In the genomic region with DNA sequence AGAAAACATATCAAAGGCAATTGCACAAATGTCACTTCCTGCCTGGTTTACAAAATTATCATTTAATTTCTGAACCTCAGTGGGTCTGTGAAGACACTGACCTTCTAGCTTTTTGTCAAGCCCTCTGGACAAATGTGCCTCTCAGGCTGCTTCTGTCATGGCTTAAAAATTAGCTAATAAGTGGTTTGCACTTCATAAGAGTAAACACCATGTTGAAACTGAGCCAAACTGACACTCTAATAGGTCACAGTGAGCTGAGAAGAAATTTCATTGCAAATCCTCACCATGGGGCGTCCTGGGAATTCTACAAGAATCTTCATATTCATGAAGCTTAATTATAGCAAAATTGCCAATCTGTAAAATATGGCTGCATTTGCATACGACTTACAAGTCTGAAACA, we compare ENCODE assay signal across 27 cellular contexts.
DNase-seq lines count a peak whose midpoint lies in the region; ATAC-seq and TF ChIP-seq lines count a peak whose summit lies in the region.
"Had no signal": no experiment of that assay in that cellular context is flagged by ENCODE, and none has a peak within 500 bp of the region (broad histone marks: within the 10 kb centered on the region; RNA-seq: fewer than 3 reads in every experiment).

No MANE protein-coding gene starts in this region.

- ATAC-seq in left lung (peak; percentile 89), GM18907 (IDR thresholded peaks at IDR 0.05; ENCODE audit: unreplicated experiment) (no peak), gastroesophageal sphincter (no peak), HG02759 (IDR thresholded peaks at IDR 0.05; ENCODE audit: unreplicated experiment) (no peak)
- ATAC-seq: activated naive CD4-positive, alpha-beta T cell treated with anti-CD3 and anti-CD28 coated beads, Interleukin-2, amount 50 U/mL, for 72 hours; activated T-helper 17 cell treated with anti-CD3 and anti-CD28 coated beads, Interleukin-2, amount 50 U/mL, for 72 hours; gastrocnemius medialis; Panc1; sciatic nerve; stimulated activated naive CD8-positive, alpha-beta T cell treated with anti-CD3 and anti-CD28 coated beads, Interleukin-15, amount 100 ng/mL, for 72 hours had no signal

- no peak for TF ChIP-seq EP300 in gastroesophageal sphincter (IDR thresholded peaks at IDR 0.05)

- no peak overlapping the region for H3K27ac ChIP-seq in left lung
- no peak overlapping the region for H3K27ac ChIP-seq in gastroesophageal sphincter
- H3K27ac ChIP-seq: gastrocnemius medialis, thyroid gland had no signal

- H3K4me1 ChIP-seq in left lung (no peaks in the 10 kb centered on the region), gastroesophageal sphincter (no peaks in the 10 kb centered on the region)
- H3K4me1 ChIP-seq: gastrocnemius medialis, thyroid gland had no signal

- H3K27me3 ChIP-seq in left lung (no peaks in the 10 kb centered on the region), gastroesophageal sphincter (peaks cover 4% of the 10 kb centered on the region)
- H3K27me3 ChIP-seq: gastrocnemius medialis, thyroid gland had no signal

- TF ChIP-seq CTCF in left lung (IDR thresholded peaks at IDR 0.05), result no peak
- TF ChIP-seq CTCF in gastroesophageal sphincter (IDR thresholded peaks at IDR 0.05), result no peak

- no peak for TF ChIP-seq POLR2A in gastroesophageal sphincter (IDR thresholded peaks at IDR 0.05)

- intact Hi-C loops in left lung (cut with DNase I), result no loop called here

- no peaks in the 10 kb centered on the region for H3K36me3 ChIP-seq in left lung
- no peaks in the 10 kb centered on the region for H3K36me3 ChIP-seq in gastroesophageal sphincter
- H3K36me3 ChIP-seq: gastrocnemius medialis, thyroid gland had no signal

- WGBS in gastroesophageal sphincter (ENCODE audit: low coverage in 1 of 2), 2 donors, result 39 to 48% methylated on average over 2 of the region's 2 CpGs

- H3K4me3 ChIP-seq in left lung (no peak overlapping the region), gastroesophageal sphincter (no peak overlapping the region)
- H3K4me3 ChIP-seq: gastrocnemius medialis, thyroid gland had no signal

- peak; percentile 41 for DNase-seq in DMS153 (lab: John Stamatoyannopoulos, UW)
- no peak for DNase-seq in DMS153 treated with DMSO at 0.1 percent for 48 hours (lab: John Stamatoyannopoulos, UW; ENCODE audit: unreplicated experiment)
- peak; percentile 87 for DNase-seq in NCI-H1092 treated with DMSO at 0.1 percent for 48 hours (lab: John Stamatoyannopoulos, UW)
- peak; percentile 98 for DNase-seq in NCI-H69 (lab: John Stamatoyannopoulos, UW)
- DNase-seq in left lung, result no peak
- DNase-seq: activated B cell treated with CpG ODN at 0.5 μM for 24 hours; activated CD4-positive, alpha-beta T cell treated with anti-CD3 and anti-CD28 coated beads, Interleukin-2, amount 50 U/mL, for 48 hours; activated CD8-positive, alpha-beta memory T cell treated with anti-CD3 and anti-CD28 coated beads, Interleukin-2, amount 50 U/mL, for 48 hours; AML-193; anterior cingulate cortex; CD4-positive, alpha-beta memory T cell; cortex of kidney; gastrocnemius medialis; islet precursor cell; KBM-7; mammary epithelial cell; MM.1S; SHP77 treated with DMSO at 0.1 percent for 48 hours; stimulated activated naive CD8-positive, alpha-beta T cell treated with anti-CD3 and anti-CD28 coated beads, Interleukin-15, amount 100 ng/mL, for 72 hours; thyroid gland had no signal

- H3K9me3 ChIP-seq in left lung (peaks cover 0 to 3% of the 10 kb centered on the region in 2 donors), gastroesophageal sphincter (no peaks in the 10 kb centered on the region)
- H3K9me3 ChIP-seq: gastrocnemius medialis, thyroid gland had no signal

Comparison
In these comparisons a context has a peak if more than half of its experiments do, and no peak if none do; other contexts are left out.
1. DNase-seq: peak in DMS153 (single experiment), NCI-H1092 treated with DMSO at 0.1 percent for 48 hours (single experiment) and NCI-H69 (single experiment); none in DMS153 treated with DMSO at 0.1 percent for 48 hours (single experiment) and left lung (0 of 2).